ENCODE assay signal across 8 cellular contexts in genomic region chr11:62123669-62124185, GRCh38. TPM values are rescaled to one million over a fixed set of nuclear protein-coding genes. Genes with fewer than 3 reads are reported as not detected.
DNase-seq lines count a peak whose midpoint lies in the region; ATAC-seq and TF ChIP-seq lines count a peak whose summit lies in the region.

TSS of gene INCENP (plus strand) at chr11:62124011. CDS start at chr11:62128162, 4,151 bp downstream.

- 0% methylated on average over 39 of the region's 39 CpGs for WGBS in esophagus, 2 donors

- H3K4me3 Mint-ChIP-seq in activated T-cell treated with anti-CD3 and anti-CD28 coated beads, Interleukin-2, amount 50 U/mL, for 24 hours = peak within 1 kb of the TSS; percentile 98

- H3K9me3 Mint-ChIP-seq in activated T-cell treated with anti-CD3 and anti-CD28 coated beads, Interleukin-2, amount 50 U/mL, for 24 hours = no peaks in the 10 kb centered on the region

- H3K4me1 ChIP-seq in esophagus (ENCODE audit: control insufficient read depth in 2 of 2, insufficient read depth in 2 of 2, low read length in 1 of 2) (peaks cover 2 to 8% of the 10 kb centered on the region in 2 donors), mucosa of stomach (ENCODE audit: control insufficient read depth, insufficient read depth, low read length) (peaks cover 14% of the 10 kb centered on the region)

- peak within 1 kb of the TSS; percentile 80 for H3K9ac ChIP-seq in mucosa of stomach (ENCODE audit: low read length)

- peak within 1 kb of the TSS; percentile 93 for H3K27ac Mint-ChIP-seq in activated T-cell treated with anti-CD3 and anti-CD28 coated beads, Interleukin-2, amount 50 U/mL, for 24 hours

- H3K27ac ChIP-seq in esophagus (ENCODE audit: low read depth in 2 of 2, low read length in 1 of 2) = peak within 1 kb of the TSS; percentile 65 to 95

- DNase-seq in DMS53 (lab: John Stamatoyannopoulos, UW) (peak; percentile 99), KBM-7 (peak; percentile 99)
- peak; percentile 92 for DNase-seq in activated T-cell treated with anti-CD3 and anti-CD28 coated beads, Interleukin-2, amount 50 U/mL, for 24 hours
- DNase-seq in stimulated activated CD8-positive, alpha-beta memory T cell treated with anti-CD3 and anti-CD28 coated beads, Interleukin-7, amount 100 ng/mL, for 1 hour (ENCODE audit: low read depth in 2 of 2) = peak; percentile 84 to 88

- H3K27me3 Mint-ChIP-seq in activated T-cell treated with anti-CD3 and anti-CD28 coated beads, Interleukin-2, amount 50 U/mL, for 24 hours = peaks cover 2% of the 10 kb centered on the region

- H3K27me3 ChIP-seq in esophagus (ENCODE audit: control insufficient read depth in 1 of 2, insufficient read depth in 2 of 2, low read length in 2 of 2) (no peaks in the 10 kb centered on the region), mucosa of stomach (ENCODE audit: control insufficient read depth, insufficient read depth, low read length) (no peaks in the 10 kb centered on the region)

- H3K9me3 ChIP-seq in esophagus (ENCODE audit: control insufficient read depth in 2 of 2, insufficient read depth in 1 of 2, low read depth in 1 of 2, low read length in 1 of 2) (no peaks in the 10 kb centered on the region), mucosa of stomach (ENCODE audit: control insufficient read depth, low read length) (no peaks in the 10 kb centered on the region)

- in situ Hi-C loops in KBM-7 (cut with MboI; ENCODE audit: low pct_unique_long_range_greater_than_20kb, low sequenced_read_pairs) = no loop called here

- H3K36me3 Mint-ChIP-seq in activated T-cell treated with anti-CD3 and anti-CD28 coated beads, Interleukin-2, amount 50 U/mL, for 24 hours (ENCODE audit: low read depth) = peaks cover 40% of the 10 kb centered on the region

- H3K4me3 ChIP-seq in esophagus (ENCODE audit: low read depth in 1 of 2, low read length in 2 of 2) (peak within 1 kb of the TSS; percentile 74 to 83), mucosa of stomach (ENCODE audit: low read length) (peak within 1 kb of the TSS; percentile 93)

- H3K36me3 ChIP-seq in esophagus (ENCODE audit: control insufficient read depth in 2 of 2, insufficient read depth in 2 of 2, low read length in 1 of 2) (peaks cover 4 to 6% of the 10 kb centered on the region in 2 donors), mucosa of stomach (ENCODE audit: control insufficient read depth, insufficient read depth, low read length) (peaks cover 1% of the 10 kb centered on the region)

- ATAC-seq in GM21717 (IDR thresholded peaks at IDR 0.05; ENCODE audit: unreplicated experiment) = peak; percentile 94

- H3K4me1 Mint-ChIP-seq in activated T-cell treated with anti-CD3 and anti-CD28 coated beads, Interleukin-2, amount 50 U/mL, for 24 hours (ENCODE audit: low read depth) = peaks cover 29% of the 10 kb centered on the region

TF ChIP-seq in PFSK-1, 5 proteins besides CTCF, POLR2A, EP300 and RAD21:
- TF ChIP-seq TAF1 (IDR thresholded peaks at IDR 0.05; ENCODE audit: borderline replicate concordance, insufficient read depth, low read length) = no peak; the same call in 1 of the 2 replicates
- TF ChIP-seq SIN3A (IDR thresholded peaks at IDR 0.05; ENCODE audit: borderline replicate concordance, insufficient read depth, low read length) = peak; percentile 54; the same call in 1 of the 2 replicates
- no peak for TF ChIP-seq FOXP2 (optimal IDR thresholded peaks at IDR 0.05; ENCODE audit: borderline replicate concordance, extremely low read depth, extremely low read length, insufficient read depth)
- TF ChIP-seq POLR2AphosphoS5 (IDR thresholded peaks at IDR 0.05; ENCODE audit: low read depth, low read length) = peak; percentile 79
- no peak for TF ChIP-seq REST (IDR thresholded peaks at IDR 0.05; ENCODE audit: insufficient read depth in 1 of 2, low read depth in 2 of 2, low read length in 2 of 2)

RNA-seq across cellular contexts. Expression of gene INCENP, which starts in this region (rescaled TPM):
- polyA plus RNA-seq in PFSK-1 (2012; ENCODE audit: insufficient read length, low read depth) = 19.4 TPM
- polyA plus RNA-seq in esophagus = 10 to 100 TPM; 13.7 to 17.5 TPM

Comparison
In these comparisons a context has a peak if more than half of its experiments do, and no peak if none do; other contexts are left out.
1. Peak in every context shown above with its lines: DNase-seq, ATAC-seq, H3K4me3 ChIP-seq and H3K27ac ChIP-seq.